Comparison of ENCODE assay signal across 8 cellular contexts in the genomic region with DNA sequence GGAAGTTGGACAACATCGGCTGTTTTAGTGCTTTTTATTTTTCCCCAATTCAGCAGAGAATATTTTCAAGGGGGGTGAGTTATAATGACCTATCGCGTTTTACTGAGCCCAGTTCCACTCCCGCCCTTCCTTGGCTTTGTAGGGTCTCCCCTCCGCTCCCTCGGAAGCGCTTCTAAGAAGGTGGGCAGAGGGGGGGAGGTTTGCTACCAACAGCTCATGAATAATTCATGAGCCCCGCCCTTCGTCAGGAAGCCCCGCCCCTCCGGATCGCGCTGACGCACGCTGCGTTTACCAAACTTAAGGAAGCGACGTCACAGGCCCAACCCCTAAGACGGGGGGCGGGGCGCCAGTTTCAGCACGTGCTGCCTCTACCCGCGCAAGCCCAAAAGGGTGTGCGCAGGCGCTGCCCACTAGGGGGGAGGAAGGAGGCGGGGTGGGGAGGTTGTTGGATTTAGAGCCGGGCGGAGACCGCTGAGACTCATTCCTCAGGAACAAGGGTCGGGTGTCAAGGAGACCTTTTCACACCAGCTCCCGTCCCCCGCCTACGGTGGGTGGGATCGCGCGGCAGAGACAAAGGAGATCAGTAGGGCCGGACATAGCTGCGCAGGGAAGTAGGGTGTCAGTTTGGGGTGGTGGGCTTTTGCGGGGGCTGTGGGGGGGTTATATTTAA. TPM values are rescaled to one million over a fixed set of nuclear protein-coding genes. Genes with fewer than 3 reads are reported as not detected.
DNase-seq lines count a peak whose midpoint lies in the region; ATAC-seq and TF ChIP-seq lines count a peak whose summit lies in the region.

No MANE protein-coding gene starts in this region.

- H3K27me3 Mint-ChIP-seq in GM23338 (ENCODE audit: insufficient read depth, low read depth, poor library complexity) (peaks cover 36% of the 10 kb centered on the region), naive B cell (no peaks in the 10 kb centered on the region)
- peaks cover 2% of the 10 kb centered on the region for H3K27me3 Mint-ChIP-seq in activated T-helper 2 cell treated with anti-CD3 and anti-CD28 coated beads, Interferon-gamma antibody, Interleukin-2, Interleukin-4, amounts not matched to agents 10 μg/mL and 5 μg/mL and 100 μg/mL, durations not matched to agents 14 hours and 24 hours and 36 hours (ENCODE audit: low read depth)

- H3K36me3 Mint-ChIP-seq in GM23338 (ENCODE audit: low read depth) (peaks cover 45% of the 10 kb centered on the region), naive B cell (peaks cover 4 to 24% of the 10 kb centered on the region in 2 donors)
- peaks cover 36% of the 10 kb centered on the region for H3K36me3 Mint-ChIP-seq in activated T-helper 2 cell treated with anti-CD3 and anti-CD28 coated beads, Interferon-gamma antibody, Interleukin-2, Interleukin-4, amounts not matched to agents 10 μg/mL and 5 μg/mL and 100 μg/mL, durations not matched to agents 14 hours and 24 hours and 36 hours (ENCODE audit: low read depth)
- peaks cover 64% of the 10 kb centered on the region for H3K36me3 Mint-ChIP-seq in stimulated activated effector memory CD8-positive, alpha-beta T cell treated with anti-CD3 and anti-CD28 coated beads, Interleukin-12 subunit alpha, Interleukin-12 subunit beta, amount 100 ng/mL, for 72 hours

- H3K36me3 ChIP-seq in GM23338 (ENCODE audit: insufficient read depth) = peaks cover 3% of the 10 kb centered on the region; the same call in 1 of the 2 replicates
- peaks cover 13% of the 10 kb centered on the region for H3K36me3 ChIP-seq in fibroblast of lung (ENCODE audit: control insufficient read depth, insufficient read depth, low read length)

- peaks cover 23% of the 10 kb centered on the region; the same call in 1 of the 2 replicates for H3F3A ChIP-seq in GM23338 (replicated peaks; ENCODE audit: low read depth)

- H3K4me1 Mint-ChIP-seq in GM23338 (peaks cover 36% of the 10 kb centered on the region), naive B cell (peaks cover 47 to 55% (median 49%) of the 10 kb centered on the region in 3 donors)
- peaks cover 28% of the 10 kb centered on the region for H3K4me1 Mint-ChIP-seq in activated T-helper 2 cell treated with anti-CD3 and anti-CD28 coated beads, Interferon-gamma antibody, Interleukin-2, Interleukin-4, amounts not matched to agents 10 μg/mL and 5 μg/mL and 100 μg/mL, durations not matched to agents 14 hours and 24 hours and 36 hours (ENCODE audit: low read depth)
- peaks cover 58% of the 10 kb centered on the region for H3K4me1 Mint-ChIP-seq in stimulated activated effector memory CD8-positive, alpha-beta T cell treated with anti-CD3 and anti-CD28 coated beads, Interleukin-12 subunit alpha, Interleukin-12 subunit beta, amount 100 ng/mL, for 72 hours

- H3K27me3 ChIP-seq in GM23338 (ENCODE audit: insufficient read depth) (peaks cover 9% of the 10 kb centered on the region), fibroblast of lung (ENCODE audit: control insufficient read depth, insufficient read depth, low read length) (no peaks in the 10 kb centered on the region)

- H3K79me2 ChIP-seq in GM23338 (replicated peaks; ENCODE audit: insufficient read depth) (peaks cover 32% of the 10 kb centered on the region), fibroblast of lung (ENCODE audit: control insufficient read depth, insufficient read depth, low read length) (peaks cover 34% of the 10 kb centered on the region)

- H3K9me3 ChIP-seq in fibroblast of lung (ENCODE audit: control insufficient read depth, insufficient read depth, low read depth, low read length) = no peaks in the 10 kb centered on the region

- peaks cover 21% of the 10 kb centered on the region; the same call in 1 of the 2 replicates for H3K4me1 ChIP-seq in GM23338 (ENCODE audit: insufficient read depth)
- peaks cover 4% of the 10 kb centered on the region for H3K4me1 ChIP-seq in fibroblast of lung (ENCODE audit: control insufficient read depth, extremely low read depth, insufficient read depth, low read length)

- intact Hi-C loops in activated T-helper 2 cell treated with anti-CD3 and anti-CD28 coated beads, Interferon-gamma antibody, Interleukin-2, Interleukin-4, amounts not matched to agents 10 μg/mL and 5 μg/mL and 100 μg/mL, durations not matched to agents 14 hours and 24 hours and 36 hours (cut with micrococcal nuclease) = loop anchor here (1.0 to 2.0 kb wide), 6 partner anchors 32 to 328 kb away; a partner anchor contains a TSS

- no peaks in the 10 kb centered on the region; the same call in 1 of the 2 replicates for H4K20me1 ChIP-seq in GM23338 (replicated peaks; ENCODE audit: insufficient read depth)
- H4K20me1 ChIP-seq in fibroblast of lung (ENCODE audit: control insufficient read depth, extremely low read depth, insufficient read depth, low read length) = no peaks in the 10 kb centered on the region

- DNase-seq in DMS79 treated with DMSO at 0.1 percent for 48 hours (lab: John Stamatoyannopoulos, UW) = peak; percentile 98
- peak; percentile 100 for DNase-seq in GM23338 (ENCODE audit: low spot score)
- DNase-seq in LNCaP clone FGC (ENCODE audit: low read depth) = peak; percentile 98
- peak; percentile 100 for DNase-seq in RPMI8226
- peak; percentile 100 for DNase-seq in activated T-helper 2 cell treated with anti-CD3 and anti-CD28 coated beads, Interferon-gamma antibody, Interleukin-2, Interleukin-4, amounts not matched to agents 10 μg/mL and 5 μg/mL and 100 μg/mL, durations not matched to agents 14 hours and 24 hours and 36 hours (ENCODE audit: low spot score)
- DNase-seq in fibroblast of lung (ENCODE audit: low read depth in 2 of 2) = peak; percentile 99 to 100
- DNase-seq in naive B cell = peak; percentile 100
- DNase-seq in stimulated activated effector memory CD8-positive, alpha-beta T cell treated with anti-CD3 and anti-CD28 coated beads, Interleukin-12 subunit alpha, Interleukin-12 subunit beta, amount 100 ng/mL, for 72 hours (ENCODE audit: low spot score in 2 of 2) = peak; percentile 100

- peak overlapping the region; percentile 99 for H3K27ac Mint-ChIP-seq in GM23338
- peak overlapping the region; percentile 96 for H3K27ac Mint-ChIP-seq in activated T-helper 2 cell treated with anti-CD3 and anti-CD28 coated beads, Interferon-gamma antibody, Interleukin-2, Interleukin-4, amounts not matched to agents 10 μg/mL and 5 μg/mL and 100 μg/mL, durations not matched to agents 14 hours and 24 hours and 36 hours
- H3K27ac Mint-ChIP-seq in naive B cell = peak overlapping the region; percentile 100
- H3K27ac Mint-ChIP-seq in stimulated activated effector memory CD8-positive, alpha-beta T cell treated with anti-CD3 and anti-CD28 coated beads, Interleukin-12 subunit alpha, Interleukin-12 subunit beta, amount 100 ng/mL, for 72 hours = peak overlapping the region; percentile 100

- peak overlapping the region; percentile 67 for H3K4me3 ChIP-seq in GM23338
- H3K4me3 ChIP-seq in LNCaP clone FGC (ENCODE audit: low read depth, low read length) = peak overlapping the region; percentile 92
- peak overlapping the region; percentile 75 to 88 (median 76) for H3K4me3 ChIP-seq in fibroblast of lung (replicated peaks in 1 of 4; ENCODE audit: control extremely low read depth in 1 of 4, insufficient read depth in 1 of 4, low read depth in 3 of 4, low read length in 4 of 4)

- ATAC-seq in GM23338 (peak; percentile 47), naive B cell (ENCODE audit: low read depth in 2 of 2) (peak; percentile 38 to 52)
- ATAC-seq in stimulated activated effector memory CD8-positive, alpha-beta T cell treated with anti-CD3 and anti-CD28 coated beads, Interleukin-12 subunit alpha, Interleukin-12 subunit beta, amount 100 ng/mL, for 72 hours = peak; percentile 71

- H3K4me3 Mint-ChIP-seq in GM23338 = peak overlapping the region; percentile 92
- peak overlapping the region; percentile 90 for H3K4me3 Mint-ChIP-seq in activated T-helper 2 cell treated with anti-CD3 and anti-CD28 coated beads, Interferon-gamma antibody, Interleukin-2, Interleukin-4, amounts not matched to agents 10 μg/mL and 5 μg/mL and 100 μg/mL, durations not matched to agents 14 hours and 24 hours and 36 hours (ENCODE audit: low read depth)
- H3K4me3 Mint-ChIP-seq in naive B cell = peak overlapping the region; percentile 87 to 100 (median 98)
- peak overlapping the region; percentile 95 for H3K4me3 Mint-ChIP-seq in stimulated activated effector memory CD8-positive, alpha-beta T cell treated with anti-CD3 and anti-CD28 coated beads, Interleukin-12 subunit alpha, Interleukin-12 subunit beta, amount 100 ng/mL, for 72 hours

- 0 out of 2 replicates have a peak, but pooled peaks cover 3% of the 10 kb centered on the region for H3K9me2 ChIP-seq in GM23338 (ENCODE audit: insufficient read depth)

- H2AFZ ChIP-seq in GM23338 = no peak overlapping the region
- no peak overlapping the region for H2AFZ ChIP-seq in fibroblast of lung (ENCODE audit: low read length)

- H3K9me3 Mint-ChIP-seq in GM23338 (peaks cover 20% of the 10 kb centered on the region; the same call in 2 of the 3 replicates), naive B cell (peaks cover 0 to 8% (median 0%) of the 10 kb centered on the region in 7 donors)
- no peaks in the 10 kb centered on the region for H3K9me3 Mint-ChIP-seq in activated T-helper 2 cell treated with anti-CD3 and anti-CD28 coated beads, Interferon-gamma antibody, Interleukin-2, Interleukin-4, amounts not matched to agents 10 μg/mL and 5 μg/mL and 100 μg/mL, durations not matched to agents 14 hours and 24 hours and 36 hours
- no peaks in the 10 kb centered on the region for H3K9me3 Mint-ChIP-seq in stimulated activated effector memory CD8-positive, alpha-beta T cell treated with anti-CD3 and anti-CD28 coated beads, Interleukin-12 subunit alpha, Interleukin-12 subunit beta, amount 100 ng/mL, for 72 hours

- peak overlapping the region; percentile 99 for H3K9ac ChIP-seq in fibroblast of lung (ENCODE audit: insufficient read depth, low read length)

- H3K4me2 ChIP-seq in GM23338 (peak overlapping the region; percentile 79), fibroblast of lung (ENCODE audit: extremely low read depth, insufficient read depth, low read length) (peak overlapping the region; percentile 98)

- TF ChIP-seq CTCF in GM23338 (conservative IDR thresholded peaks at IDR 0.05; ENCODE audit: low read depth in 2 of 2) (no peak), LNCaP clone FGC (IDR thresholded peaks at IDR 0.05; ENCODE audit: control insufficient read depth, extremely low read depth, insufficient read depth) (no peak), fibroblast of lung (conservative IDR thresholded peaks at IDR 0.05 in 1 of 2, IDR thresholded peaks at IDR 0.05 in 1 of 2; ENCODE audit: low read depth in 1 of 2, low read length in 2 of 2) (no peak)

- H3K27ac ChIP-seq in GM23338 (ENCODE audit: low read depth) (peak overlapping the region; percentile 99), fibroblast of lung (ENCODE audit: insufficient read depth, low read length) (peak overlapping the region; percentile 100)

RNA-seq across cellular contexts. Expression of a gene that starts 0.5 kb away (rescaled TPM):
- 21.7 and 32.6 TPM in 2 replicates for total RNA-seq in GM23338 (2014; rRNA removed; shearing (Covaris generic))
- polyA plus RNA-seq in GM23338 (2016; fragmentation: Nextera tagmentation; extraction: Ambion mirVana) = 10.0 and 11.4 TPM in 2 replicates
- total RNA-seq in activated T-helper 2 cell treated with anti-CD3 and anti-CD28 coated beads, Interferon-gamma antibody, Interleukin-2, Interleukin-4, amounts not matched to agents 10 μg/mL and 5 μg/mL and 100 μg/mL, durations not matched to agents 14 hours and 24 hours and 36 hours = 50.9 and 51.0 TPM in 2 replicates
- total RNA-seq in fibroblast of lung = 24.4 and 26.6 TPM in 2 replicates
- polyA plus RNA-seq in fibroblast of lung = 11.4 and 17.6 TPM in 2 replicates
- polyA plus RNA-seq in fibroblast of lung (2012) = 22.1 and 32.1 TPM in 2 replicates
- 36.7 and 53.3 TPM in 2 replicates for polyA minus RNA-seq in fibroblast of lung (ENCODE audit: low replicate concordance)
- polyA plus RNA-seq in naive B cell (ENCODE audit: low read depth in 6 of 6) = 10 to 100 TPM; 10.9 to 24.6 (median 19.5) TPM

RNA-seq across cellular contexts. Expression of a gene that starts 0.6 kb away (rescaled TPM):
- 0.59 and 1.0 TPM in 2 replicates for total RNA-seq in GM23338 (2014; rRNA removed; shearing (Covaris generic))
- 2.7 and 4.3 TPM in 2 replicates for polyA plus RNA-seq in GM23338 (2016; fragmentation: Nextera tagmentation; extraction: Ambion mirVana)
- total RNA-seq in activated T-helper 2 cell treated with anti-CD3 and anti-CD28 coated beads, Interferon-gamma antibody, Interleukin-2, Interleukin-4, amounts not matched to agents 10 μg/mL and 5 μg/mL and 100 μg/mL, durations not matched to agents 14 hours and 24 hours and 36 hours = 1.1 and 3.5 TPM in 2 replicates
- 2.8 and 4.1 TPM in 2 replicates for total RNA-seq in fibroblast of lung
- 0.64 and 1.1 TPM in 2 replicates for polyA plus RNA-seq in fibroblast of lung
- polyA plus RNA-seq in fibroblast of lung (2012) = 1.5 and 2.4 TPM in 2 replicates
- not detected in 2 replicates for polyA minus RNA-seq in fibroblast of lung (ENCODE audit: low replicate concordance)
- polyA plus RNA-seq in naive B cell (ENCODE audit: low read depth in 6 of 6) = 10 to 100 TPM in 5 of 6 donors, 1 to 10 TPM in 1; 9.4 to 24.9 (median 13.3) TPM

RNA-seq across cellular contexts. Expression of a gene that starts 7.2 kb away (rescaled TPM):
- total RNA-seq in GM23338 (2014; rRNA removed; shearing (Covaris generic)) = 47.8 and 58.9 TPM in 2 replicates
- polyA plus RNA-seq in GM23338 (2016; fragmentation: Nextera tagmentation; extraction: Ambion mirVana) = 89.3 and 106 TPM in 2 replicates
- total RNA-seq in activated T-helper 2 cell treated with anti-CD3 and anti-CD28 coated beads, Interferon-gamma antibody, Interleukin-2, Interleukin-4, amounts not matched to agents 10 μg/mL and 5 μg/mL and 100 μg/mL, durations not matched to agents 14 hours and 24 hours and 36 hours = 59.8 and 63.6 TPM in 2 replicates
- total RNA-seq in fibroblast of lung = 18.2 and 18.3 TPM in 2 replicates
- polyA plus RNA-seq in fibroblast of lung = 7.0 and 9.8 TPM in 2 replicates
- 14.1 and 25.5 TPM in 2 replicates for polyA plus RNA-seq in fibroblast of lung (2012)
- polyA minus RNA-seq in fibroblast of lung (ENCODE audit: low replicate concordance) = 1.8 and 6.2 TPM in 2 replicates
- 10 to 100 TPM; 21.8 to 46.8 (median 27.5) TPM for polyA plus RNA-seq in naive B cell (ENCODE audit: low read depth in 6 of 6)

RNA-seq across cellular contexts. Expression of a gene that starts 35.0 kb away (rescaled TPM):
- 0.52 TPM in 1 of 2 replicates, not detected in the other for total RNA-seq in GM23338 (2014; rRNA removed; shearing (Covaris generic))
- 0.42 TPM in 1 of 2 replicates, not detected in the other for polyA plus RNA-seq in GM23338 (2016; fragmentation: Nextera tagmentation; extraction: Ambion mirVana)
- 3.2 and 4.5 TPM in 2 replicates for total RNA-seq in activated T-helper 2 cell treated with anti-CD3 and anti-CD28 coated beads, Interferon-gamma antibody, Interleukin-2, Interleukin-4, amounts not matched to agents 10 μg/mL and 5 μg/mL and 100 μg/mL, durations not matched to agents 14 hours and 24 hours and 36 hours
- under 0.01 and 0.50 TPM in 2 replicates for total RNA-seq in fibroblast of lung
- polyA plus RNA-seq in fibroblast of lung = 0.25 and 0.60 TPM in 2 replicates
- polyA plus RNA-seq in fibroblast of lung (2012) = 0.79 and 0.85 TPM in 2 replicates
- polyA minus RNA-seq in fibroblast of lung (ENCODE audit: low replicate concordance) = not detected in 2 replicates
- polyA plus RNA-seq in naive B cell (ENCODE audit: low read depth in 6 of 6) = under 1 TPM in 1 of 6 donors, not detected in 5; 0.45 TPM

RNA-seq across cellular contexts. Expression of a gene that starts 49.9 kb away (rescaled TPM):
- total RNA-seq in GM23338 (2014; rRNA removed; shearing (Covaris generic)) = 22.6 and 24.9 TPM in 2 replicates
- polyA plus RNA-seq in GM23338 (2016; fragmentation: Nextera tagmentation; extraction: Ambion mirVana) (14.6 and 16.4 TPM in 2 replicates), fibroblast of lung (13.2 and 15.3 TPM in 2 replicates), naive B cell (ENCODE audit: low read depth in 6 of 6) (10 to 100 TPM; 17.5 to 23.6 (median 20.7) TPM)
- 103 and 106 TPM in 2 replicates for total RNA-seq in activated T-helper 2 cell treated with anti-CD3 and anti-CD28 coated beads, Interferon-gamma antibody, Interleukin-2, Interleukin-4, amounts not matched to agents 10 μg/mL and 5 μg/mL and 100 μg/mL, durations not matched to agents 14 hours and 24 hours and 36 hours
- total RNA-seq in fibroblast of lung = 15.2 and 21.1 TPM in 2 replicates
- 25.5 and 29.3 TPM in 2 replicates for polyA plus RNA-seq in fibroblast of lung (2012)
- 24.8 and 29.4 TPM in 2 replicates for polyA minus RNA-seq in fibroblast of lung (ENCODE audit: low replicate concordance)

Comparison
In these comparisons a context has a peak if more than half of its experiments do, and no peak if none do; other contexts are left out.
1. Peak in every context shown above with its lines: DNase-seq, ATAC-seq, H3K4me3 ChIP-seq and H3K27ac ChIP-seq.